ENCODE assay signal across 8 cellular contexts in the genomic region with DNA sequence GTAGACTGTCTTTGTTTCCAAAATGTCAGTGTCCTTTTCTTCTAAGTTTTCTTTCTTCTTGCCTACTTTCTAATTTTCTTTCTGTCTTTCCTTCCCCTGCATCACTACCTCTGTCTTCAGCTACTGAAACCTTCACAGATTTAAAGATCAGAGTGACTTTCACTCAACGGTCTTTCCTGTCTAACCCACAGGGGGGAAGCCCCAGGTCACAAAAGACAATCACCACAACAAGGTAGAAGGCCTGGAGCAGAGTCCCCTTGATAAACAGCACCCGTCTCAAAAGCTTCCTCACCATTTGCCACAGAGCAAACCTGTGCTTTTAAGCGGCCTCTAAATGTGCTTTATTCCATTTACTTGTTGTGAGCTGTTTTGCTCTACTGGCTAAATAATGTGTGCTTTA.
DNase-seq lines count a peak whose midpoint lies in the region; ATAC-seq lines count a peak whose summit lies in the region.

No MANE protein-coding gene starts in this region.

- peak; percentile 85 for ATAC-seq in HG03025 (IDR thresholded peaks at IDR 0.05; ENCODE audit: low FRiP score, unreplicated experiment)

- DNase-seq in NCI-H1092 treated with DMSO at 0.1 percent for 48 hours (lab: John Stamatoyannopoulos, UW), result peak; percentile 43
- no peak for DNase-seq in NCI-H1092 (lab: John Stamatoyannopoulos, UW)
- DNase-seq in activated CD4-positive, alpha-beta T cell treated with anti-CD3 and anti-CD28 coated beads, Interleukin-2, amount 50 U/mL, for 1 hour, result peak; percentile 20
- peak; percentile 5 for DNase-seq in stimulated activated CD4-positive, alpha-beta T cell treated with anti-CD3 and anti-CD28 coated beads, Interleukin-4, amount 100 ng/mL, for 1 hour
- no peak for DNase-seq in NCI-H128 (lab: John Stamatoyannopoulos, UW; ENCODE audit: unreplicated experiment)
- DNase-seq in kidney tubule cell (ENCODE audit: low spot score), result no peak
- DNase-seq in mesenteric fat pad (ENCODE audit: low spot score), result no peak

Comparison
In these comparisons a context has a peak if more than half of its experiments do, and no peak if none do; other contexts are left out.
1. DNase-seq: peak in NCI-H1092 treated with DMSO at 0.1 percent for 48 hours (single experiment), activated CD4-positive, alpha-beta T cell treated with anti-CD3 and anti-CD28 coated beads, Interleukin-2, amount 50 U/mL, for 1 hour (single experiment) and stimulated activated CD4-positive, alpha-beta T cell treated with anti-CD3 and anti-CD28 coated beads, Interleukin-4, amount 100 ng/mL, for 1 hour (single experiment); none in NCI-H1092 (single experiment), NCI-H128 (single experiment), kidney tubule cell (single experiment) and mesenteric fat pad (single experiment).